In genomic region chr15:98785796-98786581, GRCh38 we compare ENCODE assay signal across 10 cellular contexts.
DNase-seq lines count a peak whose midpoint lies in the region; ATAC-seq, FAIRE-seq and TF ChIP-seq lines count a peak whose summit lies in the region.
"Had no signal": no experiment of that assay in that cellular context is flagged by ENCODE, and none has a peak within 500 bp of the region (broad histone marks: within the 10 kb centered on the region; RNA-seq: fewer than 3 reads in every experiment).

No MANE protein-coding gene starts in this region.

- H3K4ac ChIP-seq in IMR-90 (ENCODE audit: low read depth, low read length): no peak overlapping the region

- no TSS peak for BruUV-seq in Calu3 (replicated peaks; lab: Mats Ljungman, UMichigan)
- BruUV-seq in IMR-90 (replicated peaks; lab: Mats Ljungman, UMichigan): no TSS peak

- CTCF ChIA-PET in Calu3 (lab: Charles Lee): interaction anchor here (0.6 to 2.4 kb wide), 9 partner anchors 11 to 273 kb away, joined by 3 to 15 read pairs (median 3); no protein-coding TSS in a partner anchor
- CTCF ChIA-PET in IMR-90 (lab: Yijun Ruan, JAX): no interaction called here

- H3K9ac ChIP-seq in IMR-90 (ENCODE audit: low read depth, low read length): no peak overlapping the region

- H4K91ac ChIP-seq in IMR-90 (ENCODE audit: insufficient read depth, low read depth, low read length): no peak overlapping the region

- WGBS in IMR-90 (ENCODE audit: extremely low coverage in 2 of 2, insufficient read length in 1 of 2), 2 experiments: 80% methylated on average over 2 of the region's 9 CpGs; no CpG with 5 or more reads in 1 of the 2 experiments

- H3K9me1 ChIP-seq in IMR-90 (ENCODE audit: insufficient read depth, low read length): peaks cover 20% of the 10 kb centered on the region

- H4K8ac ChIP-seq in IMR-90 (ENCODE audit: low read depth in 2 of 2, low read length in 2 of 2): no peak overlapping the region; a peak in 1 of 4 replicates

- intact Hi-C loops in Calu3 (cut with micrococcal nuclease; ENCODE audit: unreplicated experiment) (loop anchor here (5.0 to 10.0 kb wide), 3 partner anchors 111 to 289 kb away; no protein-coding TSS in a partner anchor), IMR-90 (cut with micrococcal nuclease) (no loop called here), left ventricle myocardium inferior (cut with micrococcal nuclease) (loop anchor here (10.0 kb wide), 2 partner anchors 59 to 279 kb away; no protein-coding TSS in a partner anchor)

- H3K27me3 ChIP-seq in IMR-90 (ENCODE audit: control insufficient read depth, insufficient read depth, low read length) (no peaks in the 10 kb centered on the region), left ventricle myocardium inferior (ENCODE audit: low read depth) (no peaks in the 10 kb centered on the region)

- peaks cover 10% of the 10 kb centered on the region for H3K4me1 ChIP-seq in IMR-90 (ENCODE audit: control insufficient read depth, insufficient read depth, low read length)
- H3K4me1 ChIP-seq in left ventricle myocardium inferior: peaks cover 66% of the 10 kb centered on the region

- no peak overlapping the region for H3K18ac ChIP-seq in IMR-90 (ENCODE audit: low read depth, low read length)

- H3K4me3 Mint-ChIP-seq in Calu3 (ENCODE audit: low read depth, unreplicated experiment): peak overlapping the region; percentile 54
- H3K4me3 Mint-ChIP-seq: memory B cell had no signal

- peak overlapping the region; percentile 83 for H3K27ac Mint-ChIP-seq in Calu3 (ENCODE audit: unreplicated experiment)
- H3K27ac Mint-ChIP-seq: memory B cell had no signal

- H4K5ac ChIP-seq in IMR-90 (ENCODE audit: low read depth, low read length): no peak overlapping the region

- dilution Hi-C loops in IMR-90 (cut with HindIII; ENCODE audit: low sequenced_read_pairs, unreplicated experiment): no loop called here

- H3K36me3 Mint-ChIP-seq in Calu3 (ENCODE audit: insufficient read depth, unreplicated experiment): no peaks in the 10 kb centered on the region
- H3K36me3 Mint-ChIP-seq: memory B cell had no signal

- no peak for TF ChIP-seq RAD21 in IMR-90 (IDR thresholded peaks at IDR 0.05; ENCODE audit: low read length)

- DNase-seq in Calu3: peak; percentile 70
- no peak for DNase-seq in IMR-90
- no peak for DNase-seq in left ventricle myocardium inferior
- DNase-seq in frontal cortex (ENCODE audit: low spot score in 2 of 2): no peak
- DNase-seq in NCI-H2029 treated with DMSO at 0.1 percent for 48 hours (lab: John Stamatoyannopoulos, UW): no peak
- DNase-seq in UCSD-AML1 (lab: John Stamatoyannopoulos, UW; ENCODE audit: unreplicated experiment): no peak
- DNase-seq in activated effector memory CD4-positive, alpha-beta T cell treated with anti-CD3 and anti-CD28 coated beads, Interleukin-2, amount 50 U/mL, for 16 hours: no peak
- DNase-seq: activated T-cell treated with anti-CD3 and anti-CD28 coated beads for 4 hours had no signal

- no peak for FAIRE-seq in frontal cortex (lab: Jason Lieb, UNC)

- no peak overlapping the region for H3K4me2 ChIP-seq in IMR-90 (ENCODE audit: low read depth, low read length)

- 0 out of 2 replicates have a peak overlapping the region, but pooled peaks have one; percentile 3 for H3K23ac ChIP-seq in IMR-90 (ENCODE audit: low read depth, low read length)

- no peak overlapping the region for H3K4me3 ChIP-seq in IMR-90 (ENCODE audit: insufficient read depth, low read depth, low read length)
- H3K4me3 ChIP-seq in left ventricle myocardium inferior: no peak overlapping the region

- no peaks in the 10 kb centered on the region for H3K9me3 Mint-ChIP-seq in Calu3 (ENCODE audit: low read depth, unreplicated experiment)
- H3K9me3 Mint-ChIP-seq: memory B cell had no signal

- H3K36me3 ChIP-seq in IMR-90 (ENCODE audit: control insufficient read depth, insufficient read depth, low read length) (no peaks in the 10 kb centered on the region), left ventricle myocardium inferior (no peaks in the 10 kb centered on the region)

- H4K20me1 ChIP-seq in IMR-90 (ENCODE audit: insufficient read depth, low read length): peaks cover 73% of the 10 kb centered on the region

- no peak overlapping the region for H2AK9ac ChIP-seq in IMR-90 (replicated peaks; ENCODE audit: low read depth, low read length, poor library complexity)

- no peak overlapping the region for H3K27ac ChIP-seq in IMR-90 (ENCODE audit: insufficient read depth, low read length)
- H3K27ac ChIP-seq in left ventricle myocardium inferior (replicated peaks): peak overlapping the region; percentile 65

- H2AK5ac ChIP-seq in IMR-90 (ENCODE audit: low read depth, low read length): no peak overlapping the region; the same call in 1 of the 2 replicates

- no peak overlapping the region for H3K56ac ChIP-seq in IMR-90 (ENCODE audit: extremely low read depth, insufficient read depth, low read length)

- H2BK15ac ChIP-seq in IMR-90 (ENCODE audit: low read depth, low read length): no peak overlapping the region

- no peaks in the 10 kb centered on the region for H3K27me3 Mint-ChIP-seq in Calu3 (ENCODE audit: unreplicated experiment)

- TF ChIP-seq POLR2A in IMR-90 (IDR thresholded peaks at IDR 0.05; ENCODE audit: low read depth, low read length): no peak

- peaks cover 65% of the 10 kb centered on the region for H3K4me1 Mint-ChIP-seq in Calu3 (ENCODE audit: low read depth, unreplicated experiment)

- no peak overlapping the region for H2BK5ac ChIP-seq in IMR-90 (ENCODE audit: low read depth, low read length, poor library complexity, severe bottlenecking)

- ATAC-seq in GM21529 (IDR thresholded peaks at IDR 0.05; ENCODE audit: unreplicated experiment) (peak; percentile 72), IMR-90 (ENCODE audit: low read depth) (no peak)

- H3K9me3 ChIP-seq in IMR-90 (ENCODE audit: control insufficient read depth, insufficient read depth, low read length): no peaks in the 10 kb centered on the region
- no peaks in the 10 kb centered on the region for H3K9me3 ChIP-seq in left ventricle myocardium inferior (replicated peaks)

- in situ Hi-C loops in IMR-90 (cut with MboI; ENCODE audit: low sequenced_read_pairs): loop anchor here (25.0 kb wide), 1 partner anchor 126 kb away; no protein-coding TSS in a partner anchor

- POLR2A ChIA-PET in IMR-90 (lab: Charles Lee; ENCODE audit: unreplicated experiment): no interaction called here

- no peak overlapping the region for H2BK120ac ChIP-seq in IMR-90 (ENCODE audit: low read depth, low read length)

- H2BK20ac ChIP-seq in IMR-90 (ENCODE audit: low read depth, low read length): no peak overlapping the region

- peaks cover 52 to 86% of the 10 kb centered on the region in 2 experiments for H3K79me1 ChIP-seq in IMR-90 (ENCODE audit: low read depth in 1 of 2, low read length in 2 of 2)

- no peak overlapping the region for H3K14ac ChIP-seq in IMR-90 (replicated peaks; ENCODE audit: low read depth, low read length)

- no peak for TF ChIP-seq CTCF in Calu3 (IDR thresholded peaks at IDR 0.05; ENCODE audit: unreplicated experiment)
- no peak for TF ChIP-seq CTCF in IMR-90 (conservative IDR thresholded peaks at IDR 0.05; ENCODE audit: low read depth, low read length)
- TF ChIP-seq CTCF in left ventricle myocardium inferior (IDR thresholded peaks at IDR 0.05; ENCODE audit: borderline replicate concordance): no peak

- H2AFZ ChIP-seq in IMR-90 (replicated peaks; ENCODE audit: low read length, poor library complexity): no peak overlapping the region

TF ChIP-seq in IMR-90, 13 proteins besides CTCF, POLR2A, EP300 and RAD21:
- TF ChIP-seq USF2 (IDR thresholded peaks at IDR 0.05; ENCODE audit: low read depth, low read length) (no peak), ELK1 (IDR thresholded peaks at IDR 0.05; ENCODE audit: borderline replicate concordance, low read depth, low read length) (no peak), SMC3 (IDR thresholded peaks at IDR 0.05; ENCODE audit: low read depth, low read length) (no peak), FOS (IDR thresholded peaks at IDR 0.05; ENCODE audit: low read depth, low read length) (no peak), MXI1 (IDR thresholded peaks at IDR 0.05; ENCODE audit: borderline replicate concordance, low read depth, low read length) (no peak), RCOR1 (IDR thresholded peaks at IDR 0.05; ENCODE audit: insufficient replicate concordance, low read length) (no peak), RFX5 (IDR thresholded peaks at IDR 0.05; ENCODE audit: low read depth, low read length) (no peak), CHD1 (IDR thresholded peaks at IDR 0.05; ENCODE audit: low read depth, low read length) (no peak), MAZ (IDR thresholded peaks at IDR 0.05; ENCODE audit: borderline replicate concordance, low read depth, low read length) (no peak), BHLHE40 (IDR thresholded peaks at IDR 0.05; ENCODE audit: low read depth, low read length) (no peak), NFE2L2 (IDR thresholded peaks at IDR 0.05; ENCODE audit: low read depth, low read length) (no peak), MAFK (IDR thresholded peaks at IDR 0.05; ENCODE audit: low read depth, low read length) (no peak), CEBPB (IDR thresholded peaks at IDR 0.05; ENCODE audit: low read depth, low read length) (no peak)
TF ChIP-seq in IMR-90: peak in this region for 0.
